ENCODE assay signal across 22 cellular contexts in genomic region chr3:100033814-100034490, GRCh38.
DNase-seq lines count a peak whose midpoint lies in the region; ATAC-seq and TF ChIP-seq lines count a peak whose summit lies in the region.
"Had no signal": no experiment of that assay in that cellular context is flagged by ENCODE, and none has a peak within 500 bp of the region (broad histone marks: within the 10 kb centered on the region; RNA-seq: fewer than 3 reads in every experiment).

No MANE protein-coding gene starts in this region.

- H3K36me3 ChIP-seq in HAP-1 (replicated peaks) (no peaks in the 10 kb centered on the region), brain microvascular endothelial cell (replicated peaks) (no peaks in the 10 kb centered on the region), gastroesophageal sphincter (no peaks in the 10 kb centered on the region), gastrocnemius medialis (no peaks in the 10 kb centered on the region)
- H3K36me3 ChIP-seq: colonic mucosa, left lung, tibial artery had no signal

- no peaks in the 10 kb centered on the region for H3K27me3 ChIP-seq in HAP-1 (ENCODE audit: low read depth)
- H3K27me3 ChIP-seq in brain microvascular endothelial cell (replicated peaks), result no peaks in the 10 kb centered on the region
- no peaks in the 10 kb centered on the region for H3K27me3 ChIP-seq in gastroesophageal sphincter
- no peaks in the 10 kb centered on the region for H3K27me3 ChIP-seq in gastrocnemius medialis
- H3K27me3 ChIP-seq: colonic mucosa, left lung, tibial artery had no signal

- DNase-seq in HAP-1 (ENCODE audit: low spot score in 2 of 2), result peak; percentile 26 to 74
- no peak for DNase-seq in brain microvascular endothelial cell
- no peak for DNase-seq in gastrocnemius medialis
- no peak for DNase-seq in DMS114 treated with DMSO at 0.1 percent for 48 hours (lab: John Stamatoyannopoulos, UW; ENCODE audit: unreplicated experiment)
- DNase-seq in Kasumi-1 (lab: John Stamatoyannopoulos, UW), result no peak
- DNase-seq: activated CD4-positive, alpha-beta memory T cell treated with anti-CD3 and anti-CD28 coated beads, Interleukin-2, amount 10 ng/mL, durations not matched to agents 7 days and 5 days; activated CD4-positive, CD25-positive, alpha-beta regulatory T cell; anterior cingulate cortex; colonic mucosa; GOT3; NCI-H187 treated with DMSO at 0.1 percent for 48 hours; NCI-H2227 treated with DMSO at 0.1 percent for 48 hours; NCI-H82; nucleus accumbens; stimulated activated CD4-positive, alpha-beta T cell treated with anti-CD3 and anti-CD28 coated beads, Interleukin-1b, Interleukin-23, amount 100 ng/mL, for 48 hours; stimulated activated naive CD4-positive, alpha-beta T cell treated with Interleukin-2 at 50 U/mL for 16 hours; tibial artery had no signal

- H3K27ac ChIP-seq in brain microvascular endothelial cell (peak overlapping the region; percentile 78), gastroesophageal sphincter (peak overlapping the region; percentile 23 to 54 (median 37)), gastrocnemius medialis (peak overlapping the region; percentile 73 to 87 (median 81))
- H3K27ac ChIP-seq: colonic mucosa, tibial artery had no signal

- H3K4me3 ChIP-seq in HAP-1, result no peak overlapping the region
- H3K4me3 ChIP-seq in brain microvascular endothelial cell (ENCODE audit: low read depth, low read length), result no peak overlapping the region
- no peak overlapping the region for H3K4me3 ChIP-seq in gastroesophageal sphincter
- no peak overlapping the region for H3K4me3 ChIP-seq in gastrocnemius medialis
- H3K4me3 ChIP-seq: colonic mucosa, left lung, tibial artery had no signal

- in situ Hi-C loops in HAP-1 (cut with MboI; ENCODE audit: low sequenced_read_pairs), result no loop called here
- in situ Hi-C loops in brain microvascular endothelial cell (cut with HindIII; ENCODE audit: low pct_ligation_motif_present, low sequenced_read_pairs), result no loop called here
- in situ Hi-C loops in gastrocnemius medialis (cut with MboI; ENCODE audit: low sequenced_read_pairs in 4 of 4), result no loop called here

- intact Hi-C loops in gastrocnemius medialis (cut with DNase I; ENCODE audit: low total_unique reads), result no loop called here

- no peak for TF ChIP-seq CTCF in brain microvascular endothelial cell (IDR thresholded peaks at IDR 0.05; ENCODE audit: low read depth, low read length, missing control alignments)
- TF ChIP-seq CTCF in gastroesophageal sphincter (IDR thresholded peaks at IDR 0.05), result no peak
- no peak for TF ChIP-seq CTCF in gastrocnemius medialis (IDR thresholded peaks at IDR 0.05 in 4 of 5, conservative IDR thresholded peaks at IDR 0.05 in 1 of 5)

- TF ChIP-seq POLR2A in gastroesophageal sphincter (IDR thresholded peaks at IDR 0.05) (no peak), gastrocnemius medialis (IDR thresholded peaks at IDR 0.05) (no peak)

- 36% methylated on average over 2 of the region's 3 CpGs; no CpG with 5 or more reads in 1 of the 2 donors for WGBS in gastroesophageal sphincter (ENCODE audit: low coverage in 1 of 2), 2 donors

- ATAC-seq in gastroesophageal sphincter (no peak), gastrocnemius medialis (no peak), HG03159 (IDR thresholded peaks at IDR 0.05; ENCODE audit: unreplicated experiment) (no peak), GM18870 (IDR thresholded peaks at IDR 0.05; ENCODE audit: unreplicated experiment) (no peak)
- ATAC-seq: sciatic nerve had no signal

- H3K4me1 ChIP-seq in HAP-1 (peaks cover 15% of the 10 kb centered on the region), gastroesophageal sphincter (peaks cover 0 to 42% (median 3%) of the 10 kb centered on the region in 3 donors), gastrocnemius medialis (peaks cover 55 to 58% of the 10 kb centered on the region in 2 donors)
- H3K4me1 ChIP-seq: colonic mucosa, left lung had no signal

- TF ChIP-seq EP300 in gastroesophageal sphincter (IDR thresholded peaks at IDR 0.05), result no peak

- no peaks in the 10 kb centered on the region for H3K9me3 ChIP-seq in HAP-1
- H3K9me3 ChIP-seq in gastroesophageal sphincter, result no peaks in the 10 kb centered on the region
- no peaks in the 10 kb centered on the region for H3K9me3 ChIP-seq in gastrocnemius medialis
- H3K9me3 ChIP-seq: colonic mucosa, left lung, tibial artery had no signal

Comparison
In these comparisons a context has a peak if more than half of its experiments do, and no peak if none do; other contexts are left out.
1. DNase-seq: peak in HAP-1 (2 of 2); none in brain microvascular endothelial cell (single experiment), gastrocnemius medialis (0 of 2), DMS114 treated with DMSO at 0.1 percent for 48 hours (single experiment) and Kasumi-1 (0 of 2).
2. Peak in every context shown above with its lines, with median percentiles within 50 percentile points of each other: H3K27ac ChIP-seq.